In genomic region chr15:88219623-88220022, GRCh38 we compare ENCODE assay signal across 21 cellular contexts. TPM values are rescaled to one million over a fixed set of nuclear protein-coding genes. Genes with fewer than 3 reads are reported as not detected.
"Had no signal": no experiment of that assay in that cellular context is flagged by ENCODE, and none has a peak within 500 bp of the region (broad histone marks: within the 10 kb centered on the region; RNA-seq: fewer than 3 reads in every experiment).

No MANE protein-coding gene starts in this region.

- H3K27ac ChIP-seq: esophagus squamous epithelium, gastroesophageal sphincter, left ventricle myocardium inferior, lower lobe of right lung, sigmoid colon, skin epidermis, thoracic aorta, vagina had no signal

- DNase-seq: esophagus squamous epithelium; foreskin fibroblast; glutamatergic neuron; left cardiac atrium; left ventricle myocardium inferior; lower lobe of right lung; mesenchymal stem cell; sigmoid colon; stimulated activated CD4-positive, alpha-beta T cell treated with anti-CD3 and anti-CD28 coated beads, Interleukin-2, amount 100 ng/mL, for 24 hours; stimulated activated CD4-positive, alpha-beta T cell treated with anti-CD3 and anti-CD28 coated beads, Interleukin-4, amount 100 ng/mL, for 4 hours; stimulated activated naive B cell treated with anti-CD40 and anti-IgM and Interleukin-4, amounts not matched to agents 10 μg/mL and 1 μg/mL and 100 μg/mL, for 72 hours; stimulated activated naive CD8-positive, alpha-beta T cell treated with anti-CD3 and anti-CD28 coated beads, Interleukin-15, amount 100 ng/mL, for 72 hours had no signal

- H3K27ac Mint-ChIP-seq: dendritic cell treated with granulocyte-macrophage colony-stimulating factor and Interleukin-4, amounts not matched to agents 40 ng/mL and 50 ng/mL, for 4 days; natural killer cell treated with Interleukin-12 subunit alpha and Interleukin-12 subunit beta and Interleukin-15 and Interleukin-18, amount 100 ng/mL, for 72 hours; stimulated activated naive B cell treated with anti-CD40 and anti-IgM and Interleukin-4, amounts not matched to agents 10 μg/mL and 1 μg/mL and 100 μg/mL, for 72 hours; type B pancreatic cell had no signal

- H3K4me1 Mint-ChIP-seq: stimulated activated naive CD8-positive, alpha-beta T cell treated with anti-CD3 and anti-CD28 coated beads, Interleukin-15, amount 100 ng/mL, for 72 hours had no signal

- H3K4me1 ChIP-seq: left ventricle myocardium inferior, lower lobe of right lung, vagina had no signal

- ATAC-seq: gastroesophageal sphincter; lower lobe of right lung; natural killer cell treated with Interleukin-12 subunit alpha and Interleukin-12 subunit beta and Interleukin-15 and Interleukin-18, amount 100 ng/mL, for 72 hours; stimulated activated naive B cell treated with anti-CD40 and anti-IgM and Interleukin-4, amounts not matched to agents 10 μg/mL and 1 μg/mL and 100 μg/mL, for 72 hours; stimulated activated naive CD8-positive, alpha-beta T cell treated with anti-CD3 and anti-CD28 coated beads, Interleukin-15, amount 100 ng/mL, for 72 hours had no signal

- H3K27me3 Mint-ChIP-seq: dendritic cell treated with granulocyte-macrophage colony-stimulating factor and Interleukin-4, amounts not matched to agents 40 ng/mL and 50 ng/mL, for 4 days; natural killer cell treated with Interleukin-12 subunit alpha and Interleukin-12 subunit beta and Interleukin-15 and Interleukin-18, amount 100 ng/mL, for 72 hours; stimulated activated naive CD8-positive, alpha-beta T cell treated with anti-CD3 and anti-CD28 coated beads, Interleukin-15, amount 100 ng/mL, for 72 hours had no signal

- H3K27me3 ChIP-seq: esophagus squamous epithelium, gastroesophageal sphincter, sigmoid colon, vagina had no signal

- H3K9me3 ChIP-seq: esophagus squamous epithelium, gastroesophageal sphincter, lower lobe of right lung, sigmoid colon, thoracic aorta, vagina had no signal

- H3K36me3 Mint-ChIP-seq: natural killer cell treated with Interleukin-12 subunit alpha and Interleukin-12 subunit beta and Interleukin-15 and Interleukin-18, amount 100 ng/mL, for 72 hours; stimulated activated naive B cell treated with anti-CD40 and anti-IgM and Interleukin-4, amounts not matched to agents 10 μg/mL and 1 μg/mL and 100 μg/mL, for 72 hours; type B pancreatic cell had no signal

- H3K9me3 Mint-ChIP-seq: dendritic cell treated with granulocyte-macrophage colony-stimulating factor and Interleukin-4, amounts not matched to agents 40 ng/mL and 50 ng/mL, for 4 days; natural killer cell treated with Interleukin-12 subunit alpha and Interleukin-12 subunit beta and Interleukin-15 and Interleukin-18, amount 100 ng/mL, for 72 hours; stimulated activated naive CD8-positive, alpha-beta T cell treated with anti-CD3 and anti-CD28 coated beads, Interleukin-15, amount 100 ng/mL, for 72 hours; type B pancreatic cell had no signal

- H3K4me3 Mint-ChIP-seq: dendritic cell treated with granulocyte-macrophage colony-stimulating factor and Interleukin-4, amounts not matched to agents 40 ng/mL and 50 ng/mL, for 4 days; natural killer cell treated with Interleukin-12 subunit alpha and Interleukin-12 subunit beta and Interleukin-15 and Interleukin-18, amount 100 ng/mL, for 72 hours; stimulated activated naive B cell treated with anti-CD40 and anti-IgM and Interleukin-4, amounts not matched to agents 10 μg/mL and 1 μg/mL and 100 μg/mL, for 72 hours; stimulated activated naive CD8-positive, alpha-beta T cell treated with anti-CD3 and anti-CD28 coated beads, Interleukin-15, amount 100 ng/mL, for 72 hours; type B pancreatic cell had no signal

RNA-seq across cellular contexts. Expression of gene NTRK3, which starts 36.9 kb away (rescaled TPM):
- total RNA-seq: epithelial cell of proximal tubule, pulmonary artery endothelial cell had no signal
